In genomic region chr16:29745126-29745852, GRCh38 we compare ENCODE assay signal across 8 cellular contexts. TPM values are rescaled to one million over a fixed set of nuclear protein-coding genes. Genes with fewer than 3 reads are reported as not detected.
DNase-seq lines count a peak whose midpoint lies in the region; ATAC-seq, FAIRE-seq and TF ChIP-seq lines count a peak whose summit lies in the region.

No MANE protein-coding gene starts in this region.

- TF ChIP-seq POLR2A in Peyer's patch (IDR thresholded peaks at IDR 0.05) (no peak), GM12878 (IDR thresholded peaks at IDR 0.05; ENCODE audit: low read depth, low read length) (no peak), spleen (IDR thresholded peaks at IDR 0.05) (no peak)

- H3K9ac ChIP-seq in GM12878 (ENCODE audit: control insufficient read depth, insufficient read depth, low read length) (peak overlapping the region; percentile 83), SK-N-SH (no peak overlapping the region)

- TSS peak; percentile 69 for BruUV-seq in GM12878 (replicated peaks; lab: Mats Ljungman, UMichigan)

- CTCF ChIA-PET in GM12878 (lab: Yijun Ruan, JAX) (interaction anchor here (0.9 to 1.2 kb wide), 2 partner anchors 14 to 71 kb away, joined by 4 read pairs; partner anchors contain the start of gene PAGR1), SK-N-SH (lab: Yijun Ruan, JAX) (no interaction called here)

- POLR2A ChIA-PET in GM12878 (lab: Charles Lee) = interaction anchor here (0.6 to 3.4 kb wide), 7 partner anchors 9 to 133 kb away, joined by 3 to 20 read pairs (median 4); partner anchors contain the start of genes KIF22 and MVP
- POLR2A ChIA-PET in SK-N-SH (lab: Yijun Ruan, JAX) = no interaction called here

- SMC1A ChIA-PET in GM12878 (lab: Charles Lee; ENCODE audit: uncharacterized antibody, unreplicated experiment) = interaction anchor here (1.0 kb wide), 2 partner anchors 13 to 14 kb away, joined by 3 to 4 read pairs; no protein-coding TSS in a partner anchor

- H3K27ac ChIP-seq in Peyer's patch = peak overlapping the region; percentile 78 to 92 (median 80)
- peak overlapping the region; percentile 90 for H3K27ac ChIP-seq in GM12878 (ENCODE audit: control insufficient read depth, insufficient read depth)
- peak overlapping the region; percentile 78 to 96 (median 89) for H3K27ac ChIP-seq in spleen
- no peak overlapping the region for H3K27ac ChIP-seq in SK-N-SH (ENCODE audit: low read depth in 2 of 2, low read length in 1 of 2)

- ATAC-seq in GM21786 (IDR thresholded peaks at IDR 0.05; ENCODE audit: unreplicated experiment) (peak; percentile 36), GM12878 (peak; percentile 79)

- peak overlapping the region; percentile 84 for H2AFZ ChIP-seq in GM12878 (ENCODE audit: control insufficient read depth, low read depth, low read length)
- no peak overlapping the region for H2AFZ ChIP-seq in SK-N-SH (ENCODE audit: low read depth)

- WGBS in GM12878 (ENCODE audit: insufficient coverage, insufficient replicate concordance, low lambda C conversion rate, missing lambda C conversion rate) = 1% methylated on average over 16 of the region's 16 CpGs
- 15 to 24% (median 22%) methylated on average over 14 to 16 of the region's 16 CpGs for WGBS in spleen, 5 donors
- 61% methylated on average over 16 of the region's 16 CpGs for WGBS in SK-N-SH (ENCODE audit: low lambda C conversion rate)

- no peak for TF ChIP-seq CTCF in Peyer's patch (IDR thresholded peaks at IDR 0.05)
- no peak for TF ChIP-seq CTCF in GM12878 (IDR thresholded peaks at IDR 0.05 in 2 of 3, conservative IDR thresholded peaks at IDR 0.05 in 1 of 3; ENCODE audit: control insufficient read depth in 2 of 3, extremely low read depth in 1 of 3, insufficient read depth in 1 of 3, low read depth in 3 of 3, low read length in 3 of 3)
- TF ChIP-seq CTCF in spleen (IDR thresholded peaks at IDR 0.05 in 8 of 11, conservative IDR thresholded peaks at IDR 0.05 in 3 of 11) = no peak
- no peak for TF ChIP-seq CTCF in SK-N-SH (IDR thresholded peaks at IDR 0.05)

- H3K4me1 ChIP-seq in Peyer's patch = peaks cover 0 to 26% (median 17%) of the 10 kb centered on the region in 4 donors
- peaks cover 39% of the 10 kb centered on the region for H3K4me1 ChIP-seq in GM12878 (ENCODE audit: control insufficient read depth, insufficient read depth, low read length)
- H3K4me1 ChIP-seq in spleen = peaks cover 22 to 93% (median 59%) of the 10 kb centered on the region in 6 donors
- H3K4me1 ChIP-seq in SK-N-SH (ENCODE audit: control insufficient read depth in 1 of 2, insufficient read depth in 2 of 2, low read depth in 1 of 2, low read length in 1 of 2) = no peaks in the 10 kb centered on the region

- no peaks in the 10 kb centered on the region for H3F3A ChIP-seq in SK-N-SH (replicated peaks; ENCODE audit: insufficient read depth)

- H3K4me2 ChIP-seq in GM12878 (ENCODE audit: control insufficient read depth, insufficient read depth) = peak overlapping the region; percentile 93
- no peak overlapping the region for H3K4me2 ChIP-seq in SK-N-SH

- no peaks in the 10 kb centered on the region for H3K36me3 ChIP-seq in Peyer's patch
- no peaks in the 10 kb centered on the region; a peak in 2 of 4 replicates for H3K36me3 ChIP-seq in GM12878 (ENCODE audit: control insufficient read depth in 2 of 2, insufficient read depth in 2 of 2, low read length in 1 of 2)
- peaks cover 0 to 52% (median 14%) of the 10 kb centered on the region in 6 donors for H3K36me3 ChIP-seq in spleen
- no peaks in the 10 kb centered on the region for H3K36me3 ChIP-seq in SK-N-SH (replicated peaks in 1 of 2; ENCODE audit: control insufficient read depth in 1 of 2, insufficient read depth in 2 of 2, low read length in 1 of 2)

- intact Hi-C loops in GM12878 (cut with micrococcal nuclease; ENCODE audit: unreplicated experiment) (loop anchor here (5.0 kb wide), 1 partner anchor 37 kb away; no protein-coding TSS in a partner anchor), spleen (cut with DNase I; ENCODE audit: low total_unique reads) (no loop called here)

- H3K9me2 ChIP-seq in SK-N-SH = no peaks in the 10 kb centered on the region

- peaks cover 10% of the 10 kb centered on the region for H3K79me2 ChIP-seq in GM12878 (ENCODE audit: control insufficient read depth, insufficient read depth, low read length)
- H3K79me2 ChIP-seq in SK-N-SH (ENCODE audit: insufficient read depth) = no peaks in the 10 kb centered on the region

- H4K20me1 ChIP-seq in GM12878 (ENCODE audit: control insufficient read depth, insufficient read depth) (no peaks in the 10 kb centered on the region; the same call in 1 of the 2 replicates), SK-N-SH (ENCODE audit: insufficient read depth) (no peaks in the 10 kb centered on the region)

- H3K4me3 ChIP-seq in Peyer's patch (peak overlapping the region; percentile 47 to 66 (median 54)), GM12878 (peak overlapping the region; percentile 62), spleen (peak overlapping the region; percentile 58 to 98 (median 82)), SK-N-SH (ENCODE audit: low read depth in 2 of 2, low read length in 1 of 2) (no peak overlapping the region)

- RAD21 ChIA-PET in GM12878 (lab: Charles Lee; ENCODE audit: unreplicated experiment) = interaction anchor here (0.8 to 1.3 kb wide), 4 partner anchors 10 to 70 kb away, joined by 3 to 4 read pairs (median 3); partner anchors contain the start of gene PAGR1

- H3K9me3 ChIP-seq in Peyer's patch (no peaks in the 10 kb centered on the region), GM12878 (replicated peaks; ENCODE audit: control insufficient read depth, insufficient read depth, low read length) (no peaks in the 10 kb centered on the region; the same call in 2 of the 3 replicates), spleen (no peaks in the 10 kb centered on the region), SK-N-SH (no peaks in the 10 kb centered on the region)

- no peaks in the 10 kb centered on the region for H3K27me3 ChIP-seq in Peyer's patch
- no peaks in the 10 kb centered on the region for H3K27me3 ChIP-seq in GM12878 (replicated peaks in 1 of 2; ENCODE audit: control insufficient read depth in 2 of 2, insufficient read depth in 2 of 2, low read length in 1 of 2)
- H3K27me3 ChIP-seq in spleen (replicated peaks in 1 of 7) = no peaks in the 10 kb centered on the region
- no peaks in the 10 kb centered on the region for H3K27me3 ChIP-seq in SK-N-SH (ENCODE audit: insufficient read depth)

- DNase-seq in GF-D8 (lab: John Stamatoyannopoulos, UW) (peak; percentile 63), Peyer's patch (peak in 2 of 3 donors; percentile 63 to 67), GM12878 (ENCODE audit: low read depth, low spot score) (no peak), spleen (peak; percentile 91), NCI-H2171 (lab: John Stamatoyannopoulos, UW) (no peak), SK-N-SH (no peak), D341Med (ENCODE audit: low spot score) (no peak)

- in situ Hi-C loops in GM12878 (cut with MboI) = no loop called here

- TF ChIP-seq EP300 in GM12878 (IDR thresholded peaks at IDR 0.05; ENCODE audit: borderline replicate concordance in 1 of 2, control insufficient read depth in 1 of 2, low read depth in 2 of 2, low read length in 2 of 2) = no peak
- no peak for TF ChIP-seq EP300 in SK-N-SH (IDR thresholded peaks at IDR 0.05; ENCODE audit: borderline replicate concordance in 1 of 2, low read depth in 1 of 2, low read length in 1 of 2)

- TF ChIP-seq RAD21 in GM12878 (IDR thresholded peaks at IDR 0.05; ENCODE audit: insufficient read depth, low read depth, low read length) (no peak), SK-N-SH (IDR thresholded peaks at IDR 0.05; ENCODE audit: low read length) (no peak)

- FAIRE-seq in GM12878 (lab: Jason Lieb, UNC) = peak; percentile 54

RNA-seq across cellular contexts. Expression of gene C16orf54, which starts 0.5 kb away (rescaled TPM):
- 1 to 10 TPM; 2.2 to 9.9 (median 3.6) TPM for total RNA-seq in Peyer's patch
- total RNA-seq in GM12878 (2013; cell fraction: nucleolus; rRNA removed) = 9.4 and 10.1 TPM in 2 replicates
- total RNA-seq in GM12878 (2014; rRNA removed) = 12.4 and 13.3 TPM in 2 replicates
- 5.8 and 5.9 TPM in 2 replicates for total RNA-seq in GM12878 (2014; rRNA removed; fragmentation: Illumina TruSeq; extraction: Trizol)
- total RNA-seq in GM12878 (2021) = 10.9 and 11.0 TPM in 2 replicates
- polyA plus RNA-seq in GM12878 (2011; ENCODE audit: low read depth) = 3.6 TPM
- 2.9 and 4.4 TPM in 2 replicates for polyA plus RNA-seq in GM12878 (2011; rRNA removed)
- polyA plus RNA-seq in GM12878 (2011; cell fraction: cytosol; rRNA removed) = 4.9 and 6.7 TPM in 2 replicates
- polyA plus RNA-seq in GM12878 (2011; cell fraction: nucleus; rRNA removed) = 4.4 and 5.3 TPM in 2 replicates
- 5.1 and 6.0 TPM in 2 replicates for polyA plus RNA-seq in GM12878 (2012)
- polyA plus RNA-seq in GM12878 (2014; fragmentation: Illumina TruSeq; extraction: Trizol) = 4.1 and 5.2 TPM in 2 replicates
- polyA plus RNA-seq in GM12878 (2014; fragmentation: Nextera tagmentation; extraction: Ambion mirVana) = 1 to 10 TPM; 2.1 to 2.4 TPM
- polyA plus RNA-seq in GM12878 (2014; rRNA removed) = 6.3 and 7.0 TPM in 2 replicates
- polyA plus RNA-seq in GM12878 (2016; fragmentation: Nextera tagmentation; extraction: Ambion mirVana) = 1 to 10 TPM; 4.6 to 5.6 TPM
- polyA minus RNA-seq in GM12878 (2011; rRNA and poly(A)+ RNA removed) = 10.3 and 14.3 TPM in 2 replicates
- polyA minus RNA-seq in GM12878 (2011; cell fraction: cytosol; rRNA and poly(A)+ RNA removed) = 6.4 and 7.6 TPM in 2 replicates
- polyA minus RNA-seq in GM12878 (2011; cell fraction: nucleus; rRNA and poly(A)+ RNA removed) = 4.4 and 6.3 TPM in 2 replicates
- 10 to 100 TPM; 34.5 to 46.0 (median 40.5) TPM for total RNA-seq in spleen
- polyA plus RNA-seq in spleen = 10 to 100 TPM; 15.6 to 21.0 (median 16.6) TPM
- not detected in 2 replicates for polyA plus RNA-seq in SK-N-SH (2012; rRNA removed)
- not detected in 2 replicates for polyA plus RNA-seq in SK-N-SH (2012; cell fraction: cytosol; rRNA removed)
- not detected in 2 replicates for polyA plus RNA-seq in SK-N-SH (2012; cell fraction: nucleus; rRNA removed)

RNA-seq across cellular contexts. Expression of gene ZG16, which starts 32.8 kb away (rescaled TPM):
- 100 to 1,000 TPM in 3 of 4 donors, 1 to 10 TPM in 1; 9.9 to 585 (median 158) TPM for total RNA-seq in Peyer's patch
- total RNA-seq in GM12878 (2013; cell fraction: nucleolus; rRNA removed) = not detected in 2 replicates
- not detected in 2 replicates for total RNA-seq in GM12878 (2014; rRNA removed)
- not detected in 2 replicates for total RNA-seq in GM12878 (2014; rRNA removed; fragmentation: Illumina TruSeq; extraction: Trizol)
- not detected in 2 replicates for total RNA-seq in GM12878 (2021)
- polyA plus RNA-seq in GM12878 (2011; ENCODE audit: low read depth) = not detected
- polyA plus RNA-seq in GM12878 (2011; rRNA removed) = not detected in 2 replicates
- not detected in 2 replicates for polyA plus RNA-seq in GM12878 (2011; cell fraction: cytosol; rRNA removed)
- polyA plus RNA-seq in GM12878 (2011; cell fraction: nucleus; rRNA removed) = not detected in 2 replicates
- polyA plus RNA-seq in GM12878 (2012) = not detected in 2 replicates
- not detected in 2 replicates for polyA plus RNA-seq in GM12878 (2014; fragmentation: Illumina TruSeq; extraction: Trizol)
- polyA plus RNA-seq in GM12878 (2014; fragmentation: Nextera tagmentation; extraction: Ambion mirVana) = not detected
- not detected in 2 replicates for polyA plus RNA-seq in GM12878 (2014; rRNA removed)
- not detected for polyA plus RNA-seq in GM12878 (2016; fragmentation: Nextera tagmentation; extraction: Ambion mirVana)
- not detected in 2 replicates for polyA minus RNA-seq in GM12878 (2011; rRNA and poly(A)+ RNA removed)
- polyA minus RNA-seq in GM12878 (2011; cell fraction: cytosol; rRNA and poly(A)+ RNA removed) = not detected in 2 replicates
- polyA minus RNA-seq in GM12878 (2011; cell fraction: nucleus; rRNA and poly(A)+ RNA removed) = not detected in 2 replicates
- total RNA-seq in spleen = not detected
- polyA plus RNA-seq in spleen = under 1 TPM in 2 of 3 donors, not detected in 1; 0.06 to 0.07 TPM
- polyA plus RNA-seq in SK-N-SH (2012; rRNA removed) = not detected in 2 replicates
- polyA plus RNA-seq in SK-N-SH (2012; cell fraction: cytosol; rRNA removed) = not detected in 2 replicates
- not detected in 2 replicates for polyA plus RNA-seq in SK-N-SH (2012; cell fraction: nucleus; rRNA removed)

RNA-seq across cellular contexts. Expression of gene KIF22, which starts 45.3 kb away (rescaled TPM):
- 100 to 1,000 TPM in 2 of 4 donors, 10 to 100 TPM in 2; 31.9 to 157 (median 72.8) TPM for total RNA-seq in Peyer's patch
- 88.5 and 96.1 TPM in 2 replicates for total RNA-seq in GM12878 (2013; cell fraction: nucleolus; rRNA removed)
- total RNA-seq in GM12878 (2014; rRNA removed) = 137 and 143 TPM in 2 replicates
- total RNA-seq in GM12878 (2014; rRNA removed; fragmentation: Illumina TruSeq; extraction: Trizol) = 92.6 and 94.3 TPM in 2 replicates
- total RNA-seq in GM12878 (2021) = 127 TPM in 2 replicates
- polyA plus RNA-seq in GM12878 (2011; ENCODE audit: low read depth) = 35.8 TPM
- 122 and 158 TPM in 2 replicates for polyA plus RNA-seq in GM12878 (2011; rRNA removed)
- polyA plus RNA-seq in GM12878 (2011; cell fraction: cytosol; rRNA removed) = 173 and 186 TPM in 2 replicates
- 349 and 382 TPM in 2 replicates for polyA plus RNA-seq in GM12878 (2011; cell fraction: nucleus; rRNA removed)
- 59.1 and 59.2 TPM in 2 replicates for polyA plus RNA-seq in GM12878 (2012)
- polyA plus RNA-seq in GM12878 (2014; fragmentation: Illumina TruSeq; extraction: Trizol) = 115 and 116 TPM in 2 replicates
- polyA plus RNA-seq in GM12878 (2014; fragmentation: Nextera tagmentation; extraction: Ambion mirVana) = 10 to 100 TPM in 1 of 2 experiments, 1 to 10 TPM in 1; 7.6 to 16.9 TPM
- polyA plus RNA-seq in GM12878 (2014; rRNA removed) = 142 and 143 TPM in 2 replicates
- polyA plus RNA-seq in GM12878 (2016; fragmentation: Nextera tagmentation; extraction: Ambion mirVana) = 100 to 1,000 TPM; 156 TPM
- 174 and 238 TPM in 2 replicates for polyA minus RNA-seq in GM12878 (2011; rRNA and poly(A)+ RNA removed)
- 71.2 and 87.7 TPM in 2 replicates for polyA minus RNA-seq in GM12878 (2011; cell fraction: cytosol; rRNA and poly(A)+ RNA removed)
- 141 and 193 TPM in 2 replicates for polyA minus RNA-seq in GM12878 (2011; cell fraction: nucleus; rRNA and poly(A)+ RNA removed)
- total RNA-seq in spleen = 10 to 100 TPM; 26.6 to 45.1 (median 36.2) TPM
- 10 to 100 TPM; 47.4 to 59.2 (median 56.4) TPM for polyA plus RNA-seq in spleen
- 63.8 and 64.1 TPM in 2 replicates for polyA plus RNA-seq in SK-N-SH (2012; rRNA removed)
- 25.9 and 37.8 TPM in 2 replicates for polyA plus RNA-seq in SK-N-SH (2012; cell fraction: cytosol; rRNA removed)
- polyA plus RNA-seq in SK-N-SH (2012; cell fraction: nucleus; rRNA removed) = 200 and 291 TPM in 2 replicates

Comparison
In these comparisons a context has a peak if more than half of its experiments do, and no peak if none do; other contexts are left out.
1. DNase-seq: peak in GF-D8 (single experiment), Peyer's patch (2 of 3) and spleen (single experiment); none in GM12878 (single experiment), NCI-H2171 (single experiment), SK-N-SH (single experiment) and D341Med (single experiment).
2. H3K27ac ChIP-seq: peak in Peyer's patch (4 of 4), GM12878 (single experiment) and spleen (8 of 8); none in SK-N-SH (0 of 2).
3. H3K4me3 ChIP-seq: peak in Peyer's patch (4 of 4), GM12878 (single experiment) and spleen (8 of 8); none in SK-N-SH (0 of 2).
4. RNA of gene ZG16, which starts 32.8 kb away (total RNA-seq): 9.9 to 585 TPM in Peyer's patch; not detected in GM12878 and not detected in spleen; every median in the first group is over 10 times any median in the second.